ENCODE assay signal across 3 cellular contexts in the genomic region with DNA sequence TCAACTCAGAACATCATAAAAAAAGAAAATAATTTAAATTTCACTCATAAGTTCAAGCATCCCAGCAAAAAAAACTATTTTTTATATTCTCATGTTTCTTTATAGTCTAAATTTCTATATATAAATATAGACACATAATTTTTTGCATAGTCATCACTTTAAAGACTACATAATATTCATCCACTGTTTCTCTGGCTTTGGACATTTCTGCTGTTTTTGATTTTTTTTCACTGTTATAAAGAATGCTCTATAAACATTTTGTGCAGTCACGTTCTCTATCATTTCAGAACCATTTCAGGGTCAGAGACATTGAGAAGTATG.
TF ChIP-seq lines count a peak whose summit lies in the region.

No MANE protein-coding gene starts in this region.

TF ChIP-seq in HepG2, 621 proteins besides CTCF, POLR2A, EP300 and RAD21:
- TF ChIP-seq MAFF (IDR thresholded peaks at IDR 0.05; ENCODE audit: low read depth, low read length) (peak; percentile 89), MAFK (conservative IDR thresholded peaks at IDR 0.05 in 1 of 2, IDR thresholded peaks at IDR 0.05 in 1 of 2; ENCODE audit: low read length in 2 of 2) (peak; percentile 87 to 97), ZNF772 (CRISPR knock-in tag; IDR thresholded peaks at IDR 0.05) (no peak), ZNF30 (CRISPR knock-in tag; IDR thresholded peaks at IDR 0.05) (no peak), ZNF33A (CRISPR knock-in tag; IDR thresholded peaks at IDR 0.05; ENCODE audit: borderline replicate concordance) (no peak), ZNF138 (CRISPR knock-in tag; IDR thresholded peaks at IDR 0.05; ENCODE audit: low read depth) (no peak), ZFP36 (IDR thresholded peaks at IDR 0.05; ENCODE audit: borderline replicate concordance, low read depth, low read length, partially characterized antibody) (no peak)
- TF ChIP-seq, protein P1, sequence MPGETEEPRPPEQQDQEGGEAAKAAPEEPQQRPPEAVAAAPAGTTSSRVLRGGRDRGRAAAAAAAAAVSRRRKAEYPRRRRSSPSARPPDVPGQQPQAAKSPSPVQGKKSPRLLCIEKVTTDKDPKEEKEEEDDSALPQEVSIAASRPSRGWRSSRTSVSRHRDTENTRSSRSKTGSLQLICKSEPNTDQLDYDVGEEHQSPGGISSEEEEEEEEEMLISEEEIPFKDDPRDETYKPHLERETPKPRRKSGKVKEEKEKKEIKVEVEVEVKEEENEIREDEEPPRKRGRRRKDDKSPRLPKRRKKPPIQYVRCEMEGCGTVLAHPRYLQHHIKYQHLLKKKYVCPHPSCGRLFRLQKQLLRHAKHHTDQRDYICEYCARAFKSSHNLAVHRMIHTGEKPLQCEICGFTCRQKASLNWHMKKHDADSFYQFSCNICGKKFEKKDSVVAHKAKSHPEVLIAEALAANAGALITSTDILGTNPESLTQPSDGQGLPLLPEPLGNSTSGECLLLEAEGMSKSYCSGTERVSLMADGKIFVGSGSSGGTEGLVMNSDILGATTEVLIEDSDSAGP (CRISPR knock-in tag; IDR thresholded peaks at IDR 0.05; ENCODE audit: borderline replicate concordance), result no peak
- TF ChIP-seq, protein P2, sequence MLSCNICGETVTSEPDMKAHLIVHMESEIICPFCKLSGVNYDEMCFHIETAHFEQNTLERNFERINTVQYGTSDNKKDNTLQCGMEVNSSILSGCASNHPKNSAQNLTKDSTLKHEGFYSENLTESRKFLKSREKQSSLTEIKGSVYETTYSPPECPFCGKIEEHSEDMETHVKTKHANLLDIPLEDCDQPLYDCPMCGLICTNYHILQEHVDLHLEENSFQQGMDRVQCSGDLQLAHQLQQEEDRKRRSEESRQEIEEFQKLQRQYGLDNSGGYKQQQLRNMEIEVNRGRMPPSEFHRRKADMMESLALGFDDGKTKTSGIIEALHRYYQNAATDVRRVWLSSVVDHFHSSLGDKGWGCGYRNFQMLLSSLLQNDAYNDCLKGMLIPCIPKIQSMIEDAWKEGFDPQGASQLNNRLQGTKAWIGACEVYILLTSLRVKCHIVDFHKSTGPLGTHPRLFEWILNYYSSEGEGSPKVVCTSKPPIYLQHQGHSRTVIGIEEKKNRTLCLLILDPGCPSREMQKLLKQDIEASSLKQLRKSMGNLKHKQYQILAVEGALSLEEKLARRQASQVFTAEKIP (CRISPR knock-in tag; IDR thresholded peaks at IDR 0.05; ENCODE audit: borderline replicate concordance), result no peak

TF ChIP-seq in IMR-90, 13 proteins besides CTCF, POLR2A, EP300 and RAD21:
- no peak for TF ChIP-seq BHLHE40 (IDR thresholded peaks at IDR 0.05; ENCODE audit: low read depth, low read length)
- TF ChIP-seq MAFK (IDR thresholded peaks at IDR 0.05; ENCODE audit: low read depth, low read length), result peak; percentile 96
- TF ChIP-seq MXI1 (IDR thresholded peaks at IDR 0.05; ENCODE audit: borderline replicate concordance, low read depth, low read length), result no peak

TF ChIP-seq in H1, 55 proteins besides CTCF, POLR2A, EP300 and RAD21:
- TF ChIP-seq MAFK (IDR thresholded peaks at IDR 0.05; ENCODE audit: low read depth, low read length) (peak; percentile 79; the same call in 1 of the 2 replicates), SIRT6 (IDR thresholded peaks at IDR 0.05; ENCODE audit: low read length) (no peak), TAF1 (IDR thresholded peaks at IDR 0.05; ENCODE audit: low read depth, low read length) (no peak), HDAC2 (IDR thresholded peaks at IDR 0.05; ENCODE audit: borderline replicate concordance in 1 of 2, low read depth in 2 of 2, low read length in 2 of 2) (no peak), JUND (IDR thresholded peaks at IDR 0.05; ENCODE audit: low read length) (no peak), CBX5 (IDR thresholded peaks at IDR 0.05; ENCODE audit: low read depth, low read length) (no peak), NANOG (IDR thresholded peaks at IDR 0.05; ENCODE audit: insufficient read depth, low read depth, low read length, poor library complexity, severe bottlenecking) (no peak)
